8 cellular contexts compared by ENCODE assay signal in the genomic region with DNA sequence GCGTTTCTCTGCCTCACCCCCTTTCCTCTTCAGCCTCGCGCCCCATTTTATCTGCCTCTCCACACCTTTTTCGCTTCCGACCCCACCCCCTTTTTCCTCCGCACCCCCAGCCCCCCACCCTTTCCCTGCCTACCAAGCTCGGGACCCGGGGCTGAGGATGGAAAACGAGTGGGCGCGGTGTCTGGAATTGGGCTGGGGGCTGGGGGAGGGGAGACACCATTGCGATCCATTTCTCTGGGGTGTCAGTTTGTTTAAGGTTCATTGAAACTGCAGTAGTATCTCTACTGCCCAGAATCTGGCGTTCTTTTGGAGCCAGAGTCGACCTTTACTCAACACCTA. TPM values are rescaled to one million over a fixed set of nuclear protein-coding genes. Genes with fewer than 3 reads are reported as not detected.
DNase-seq lines count a peak whose midpoint lies in the region; ATAC-seq and TF ChIP-seq lines count a peak whose summit lies in the region.

No MANE protein-coding gene starts in this region.

- peaks cover 58% of the 10 kb centered on the region for H3K4me1 Mint-ChIP-seq in activated naive CD4-positive, alpha-beta T cell treated with anti-CD3 and anti-CD28 coated beads, Interleukin-2, amount 10 ng/mL, durations not matched to agents 7 days and 5 days
- H3K4me1 Mint-ChIP-seq in brain, result peaks cover 45% of the 10 kb centered on the region
- no peaks in the 10 kb centered on the region for H3K4me1 Mint-ChIP-seq in type B pancreatic cell (ENCODE audit: unreplicated experiment)

- peak overlapping the region; percentile 93 for H3K4me3 Mint-ChIP-seq in activated naive CD4-positive, alpha-beta T cell treated with anti-CD3 and anti-CD28 coated beads, Interleukin-2, amount 10 ng/mL, durations not matched to agents 7 days and 5 days
- H3K4me3 Mint-ChIP-seq in brain (peak overlapping the region; percentile 88 to 93 (median 90)), type B pancreatic cell (peak overlapping the region; percentile 90)

- H3K9me3 Mint-ChIP-seq in activated naive CD4-positive, alpha-beta T cell treated with anti-CD3 and anti-CD28 coated beads, Interleukin-2, amount 10 ng/mL, durations not matched to agents 7 days and 5 days, result no peaks in the 10 kb centered on the region
- H3K9me3 Mint-ChIP-seq in brain (peaks cover 0 to 2% (median 0%) of the 10 kb centered on the region in 5 experiments), type B pancreatic cell (no peaks in the 10 kb centered on the region)

- DNase-seq in activated naive CD4-positive, alpha-beta T cell treated with anti-CD3 and anti-CD28 coated beads, Interleukin-2, amount 10 ng/mL, durations not matched to agents 7 days and 5 days, result no peak
- DNase-seq in activated naive CD4-positive, alpha-beta T cell (lab: John Stamatoyannopoulos, UW), result no peak
- DNase-seq in lower lobe of right lung (no peak), type B pancreatic cell (ENCODE audit: extremely low spot score, unreplicated experiment) (no peak), NCI-H2081 (lab: John Stamatoyannopoulos, UW) (no peak), OCI-M2 (lab: John Stamatoyannopoulos, UW; ENCODE audit: unreplicated experiment) (no peak)

- H3K27me3 Mint-ChIP-seq in activated naive CD4-positive, alpha-beta T cell treated with anti-CD3 and anti-CD28 coated beads, Interleukin-2, amount 10 ng/mL, durations not matched to agents 7 days and 5 days, result no peaks in the 10 kb centered on the region
- H3K27me3 Mint-ChIP-seq in brain (no peaks in the 10 kb centered on the region), type B pancreatic cell (no peaks in the 10 kb centered on the region)

- no peaks in the 10 kb centered on the region for H3K27me3 ChIP-seq in lower lobe of right lung (ENCODE audit: low read depth)

- no peaks in the 10 kb centered on the region for H3K36me3 ChIP-seq in lower lobe of right lung

- CTCF ChIA-PET in activated naive CD4-positive, alpha-beta T cell treated with anti-CD3 and anti-CD28 coated beads, Interleukin-2, amount 10 ng/mL, durations not matched to agents 7 days and 5 days (lab: Charles Lee), result no interaction called here

- peaks cover 10% of the 10 kb centered on the region for H3K36me3 Mint-ChIP-seq in activated naive CD4-positive, alpha-beta T cell treated with anti-CD3 and anti-CD28 coated beads, Interleukin-2, amount 10 ng/mL, durations not matched to agents 7 days and 5 days
- H3K36me3 Mint-ChIP-seq in brain, result peaks cover 4% of the 10 kb centered on the region
- H3K36me3 Mint-ChIP-seq in type B pancreatic cell, result no peaks in the 10 kb centered on the region

- no peak for TF ChIP-seq CTCF in brain (conservative IDR thresholded peaks at IDR 0.05)
- TF ChIP-seq CTCF in lower lobe of right lung (IDR thresholded peaks at IDR 0.05), result no peak
- TF ChIP-seq CTCF in type B pancreatic cell (conservative IDR thresholded peaks at IDR 0.05), result no peak

- peak overlapping the region; percentile 79 for H3K27ac ChIP-seq in lower lobe of right lung

- H3K4me1 ChIP-seq in lower lobe of right lung, result no peaks in the 10 kb centered on the region

- peak overlapping the region; percentile 78 for H3K4me3 ChIP-seq in lower lobe of right lung

- intact Hi-C loops in lower lobe of right lung (cut with DNase I), result loop anchor here (10.0 kb wide), 1 partner anchor 509 kb away; a partner anchor contains a TSS

- no peak for ATAC-seq in lower lobe of right lung
- no peak for ATAC-seq in HG03135 (IDR thresholded peaks at IDR 0.05; ENCODE audit: unreplicated experiment)

- peak overlapping the region; percentile 88 for H3K27ac Mint-ChIP-seq in activated naive CD4-positive, alpha-beta T cell treated with anti-CD3 and anti-CD28 coated beads, Interleukin-2, amount 10 ng/mL, durations not matched to agents 7 days and 5 days
- H3K27ac Mint-ChIP-seq in brain (peak overlapping the region; percentile 76 to 91 (median 77)), type B pancreatic cell (peak overlapping the region; percentile 56)

- no peaks in the 10 kb centered on the region for H3K9me3 ChIP-seq in lower lobe of right lung

RNA-seq across cellular contexts. Expression of a gene that starts 0.7 kb away (rescaled TPM):
- 20.1 TPM for polyA plus RNA-seq in brain (ENCODE audit: insufficient read depth, low read depth, low replicate concordance)
- total RNA-seq in lower lobe of right lung, result 18.0 TPM
- 10.7 and 15.8 TPM in 2 replicates for total RNA-seq in type B pancreatic cell (ENCODE audit: low replicate concordance)

RNA-seq across cellular contexts. Expression of a gene that starts 12.2 kb away (rescaled TPM):
- polyA plus RNA-seq in brain (ENCODE audit: insufficient read depth, low read depth, low replicate concordance), result 20.0 TPM
- total RNA-seq in lower lobe of right lung, result 28.7 TPM
- total RNA-seq in type B pancreatic cell (ENCODE audit: low replicate concordance), result 18.3 and 19.3 TPM in 2 replicates
